8 cellular contexts compared by ENCODE assay signal in the genomic region with DNA sequence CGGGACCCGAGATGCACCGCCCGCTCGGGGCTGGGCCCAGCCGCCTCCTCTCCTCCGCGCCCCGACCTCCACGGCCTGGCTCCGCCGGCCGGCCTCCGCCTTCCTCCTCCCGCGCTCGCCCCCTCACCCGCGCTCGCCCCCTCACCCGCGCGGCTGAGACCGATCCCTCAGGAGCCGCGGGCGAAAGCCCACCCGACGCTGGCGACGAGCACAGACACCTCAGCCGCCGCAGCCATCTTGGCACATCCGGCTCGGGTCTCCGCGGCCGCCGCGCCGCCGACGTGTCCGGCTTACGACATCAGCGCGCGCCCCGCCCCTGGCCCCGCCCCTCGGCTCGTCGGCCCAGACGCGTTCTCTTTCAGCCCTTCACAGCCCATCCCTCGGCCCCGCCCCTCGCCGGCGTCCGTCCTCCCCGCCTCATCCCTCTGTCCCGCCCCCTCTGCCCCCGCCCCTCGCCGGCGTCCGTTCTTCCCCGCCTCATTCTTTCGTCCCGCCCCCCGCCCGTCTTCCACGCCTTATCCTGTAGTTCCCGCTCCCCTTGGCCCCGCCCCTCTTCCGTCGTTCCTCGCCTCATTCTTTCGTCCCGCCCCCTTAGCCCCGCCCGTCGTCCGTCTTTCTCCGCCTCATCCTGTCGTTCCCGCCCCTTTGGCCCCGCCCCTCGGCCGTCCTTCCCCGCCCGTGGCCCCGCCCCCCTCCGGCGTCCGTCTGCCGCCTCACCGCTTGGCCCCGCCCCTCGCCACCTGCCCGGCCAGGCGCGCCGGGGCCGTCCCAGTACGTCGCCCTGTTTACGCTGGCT. TPM values are rescaled to one million over a fixed set of nuclear protein-coding genes. Genes with fewer than 3 reads are reported as not detected.
A peak's percentile ranks its signal among the peaks of the same experiment; 100 is the strongest.
DNase-seq lines count a peak whose midpoint lies in the region; ATAC-seq and TF ChIP-seq lines count a peak whose summit lies in the region.

A gene with protein sequence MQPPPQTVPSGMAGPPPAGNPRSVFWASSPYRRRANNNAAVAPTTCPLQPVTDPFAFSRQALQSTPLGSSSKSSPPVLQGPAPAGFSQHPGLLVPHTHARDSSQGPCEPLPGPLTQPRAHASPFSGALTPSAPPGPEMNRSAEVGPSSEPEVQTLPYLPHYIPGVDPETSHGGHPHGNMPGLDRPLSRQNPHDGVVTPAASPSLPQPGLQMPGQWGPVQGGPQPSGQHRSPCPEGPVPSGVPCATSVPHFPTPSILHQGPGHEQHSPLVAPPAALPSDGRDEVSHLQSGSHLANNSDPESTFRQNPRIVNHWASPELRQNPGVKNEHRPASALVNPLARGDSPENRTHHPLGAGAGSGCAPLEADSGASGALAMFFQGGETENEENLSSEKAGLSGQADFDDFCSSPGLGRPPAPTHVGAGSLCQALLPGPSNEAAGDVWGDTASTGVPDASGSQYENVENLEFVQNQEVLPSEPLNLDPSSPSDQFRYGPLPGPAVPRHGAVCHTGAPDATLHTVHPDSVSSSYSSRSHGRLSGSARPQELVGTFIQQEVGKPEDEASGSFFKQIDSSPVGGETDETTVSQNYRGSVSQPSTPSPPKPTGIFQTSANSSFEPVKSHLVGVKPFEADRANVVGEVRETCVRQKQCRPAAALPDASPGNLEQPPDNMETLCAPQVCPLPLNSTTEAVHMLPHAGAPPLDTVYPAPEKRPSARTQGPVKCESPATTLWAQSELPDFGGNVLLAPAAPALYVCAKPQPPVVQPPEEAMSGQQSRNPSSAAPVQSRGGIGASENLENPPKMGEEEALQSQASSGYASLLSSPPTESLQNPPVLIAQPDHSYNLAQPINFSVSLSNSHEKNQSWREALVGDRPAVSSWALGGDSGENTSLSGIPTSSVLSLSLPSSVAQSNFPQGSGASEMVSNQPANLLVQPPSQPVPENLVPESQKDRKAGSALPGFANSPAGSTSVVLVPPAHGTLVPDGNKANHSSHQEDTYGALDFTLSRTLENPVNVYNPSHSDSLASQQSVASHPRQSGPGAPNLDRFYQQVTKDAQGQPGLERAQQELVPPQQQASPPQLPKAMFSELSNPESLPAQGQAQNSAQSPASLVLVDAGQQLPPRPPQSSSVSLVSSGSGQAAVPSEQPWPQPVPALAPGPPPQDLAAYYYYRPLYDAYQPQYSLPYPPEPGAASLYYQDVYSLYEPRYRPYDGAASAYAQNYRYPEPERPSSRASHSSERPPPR (N-terminal part only) (minus strand): TSS at position 248 of the 796 bp plus-strand sequence. CDS start 5,425 bp downstream, outside the sequence.

- H3K36me3 ChIP-seq in KMS-11 (ENCODE audit: insufficient read depth) (no peaks in the 10 kb centered on the region), Panc1 (ENCODE audit: control insufficient read depth, insufficient read depth, low read length) (peaks cover 2% of the 10 kb centered on the region; the same call in 1 of the 2 replicates), muscle layer of colon (ENCODE audit: insufficient read depth, low read length) (no peaks in the 10 kb centered on the region)

- H3K27ac ChIP-seq in KMS-11 (peak within 1 kb of the TSS; percentile 98), Panc1 (ENCODE audit: low read length) (peak within 1 kb of the TSS; percentile 86), muscle layer of colon (ENCODE audit: low read depth, low read length) (peak within 1 kb of the TSS; percentile 97)

- H3K4me3 ChIP-seq in KMS-11 (IDR thresholded peaks at IDR 0.05; ENCODE audit: insufficient read depth, low read depth, low read length) = peak within 1 kb of the TSS; percentile 10
- peak within 1 kb of the TSS; percentile 90 to 94 for H3K4me3 ChIP-seq in Panc1 (ENCODE audit: low read depth in 2 of 2, low read length in 2 of 2)
- H3K4me3 ChIP-seq in muscle layer of colon (ENCODE audit: low read depth in 1 of 2, low read length in 2 of 2) = peak within 1 kb of the TSS; percentile 73 to 88

- in situ Hi-C loops in Panc1 (cut with HindIII; ENCODE audit: low pct_unique_long_range_greater_than_20kb, low sequenced_read_pairs) = loop anchor here (10.0 kb wide), 1 partner anchor 62 kb away; a partner anchor contains a TSS

- H3K9ac ChIP-seq in KMS-11 (peak within 1 kb of the TSS; percentile 81), muscle layer of colon (ENCODE audit: low read length) (peak within 1 kb of the TSS; percentile 75)

- peaks cover 35% of the 10 kb centered on the region for H3K4me1 Mint-ChIP-seq in activated T-cell treated with anti-CD3 and anti-CD28 coated beads, Interleukin-2, amount 50 U/mL, for 4 hours (ENCODE audit: low read depth)

- H3K36me3 Mint-ChIP-seq in activated T-cell treated with anti-CD3 and anti-CD28 coated beads, Interleukin-2, amount 50 U/mL, for 4 hours (ENCODE audit: insufficient read depth) = peaks cover 5% of the 10 kb centered on the region

- H3K9me3 ChIP-seq in Panc1 (ENCODE audit: control insufficient read depth, insufficient read depth, low read depth, low read length) (no peaks in the 10 kb centered on the region), muscle layer of colon (ENCODE audit: low read length) (no peaks in the 10 kb centered on the region)

- H2AFZ ChIP-seq in KMS-11 (ENCODE audit: low read depth) = peak within 1 kb of the TSS; percentile 56

- POLR2A ChIA-PET in Panc1 (lab: Charles Lee) = no interaction called here

- H3K9me3 Mint-ChIP-seq in activated T-cell treated with anti-CD3 and anti-CD28 coated beads, Interleukin-2, amount 50 U/mL, for 4 hours = no peaks in the 10 kb centered on the region

- H4K20me1 ChIP-seq in KMS-11 (ENCODE audit: insufficient read depth) = peaks cover 19% of the 10 kb centered on the region; the same call in 1 of the 2 replicates

- TF ChIP-seq CTCF in KMS-11 (conservative IDR thresholded peaks at IDR 0.05; ENCODE audit: low read depth, low read length) = no peak
- no peak for TF ChIP-seq CTCF in Panc1 (IDR thresholded peaks at IDR 0.05)

- H3K27me3 ChIP-seq in KMS-11 (ENCODE audit: insufficient read depth, low read depth) = peaks cover 32% of the 10 kb centered on the region
- H3K27me3 ChIP-seq in Panc1 (ENCODE audit: control insufficient read depth, insufficient read depth, low read length) = no peaks in the 10 kb centered on the region
- no peaks in the 10 kb centered on the region for H3K27me3 ChIP-seq in muscle layer of colon (ENCODE audit: control insufficient read depth in 1 of 2, insufficient read depth in 2 of 2, low read length in 2 of 2)

- H3K4me3 Mint-ChIP-seq in activated T-cell treated with anti-CD3 and anti-CD28 coated beads, Interleukin-2, amount 50 U/mL, for 4 hours = peak within 1 kb of the TSS; percentile 88

- H3K27me3 Mint-ChIP-seq in activated T-cell treated with anti-CD3 and anti-CD28 coated beads, Interleukin-2, amount 50 U/mL, for 4 hours (ENCODE audit: low read depth) = no peaks in the 10 kb centered on the region

- H3K79me2 ChIP-seq in KMS-11 (ENCODE audit: insufficient read depth, low read depth) = peaks cover 48% of the 10 kb centered on the region

- no TSS peak for BruUV-seq in Panc1 (replicated peaks; lab: Mats Ljungman, UMichigan)

- H3K4me2 ChIP-seq in KMS-11 = peak within 1 kb of the TSS; percentile 84

- peak; percentile 90 for DNase-seq in DMS53 treated with DMSO at 0.1 percent for 48 hours (lab: John Stamatoyannopoulos, UW; ENCODE audit: unreplicated experiment)
- peak; percentile 60 for DNase-seq in Panc1 (ENCODE audit: low read depth, low spot score)
- DNase-seq in activated T-cell treated with anti-CD3 and anti-CD28 coated beads, Interleukin-2, amount 50 U/mL, for 4 hours = peak; percentile 100
- peak; percentile 99 to 100 for DNase-seq in stimulated activated CD8-positive, alpha-beta memory T cell treated with anti-CD3 and anti-CD28 coated beads, Interleukin-7, amount 100 ng/mL, for 1 hour (ENCODE audit: low read depth in 2 of 2)

- intact Hi-C loops in Panc1 (cut with micrococcal nuclease; ENCODE audit: unreplicated experiment) = no loop called here

- peaks cover 30% of the 10 kb centered on the region for H3K4me1 ChIP-seq in KMS-11 (ENCODE audit: low read depth, poor library complexity, severe bottlenecking)
- H3K4me1 ChIP-seq in Panc1 (ENCODE audit: control insufficient read depth, insufficient read depth, low read length) = peaks cover 8% of the 10 kb centered on the region
- H3K4me1 ChIP-seq in muscle layer of colon (ENCODE audit: insufficient read depth, low read length) = peaks cover 12% of the 10 kb centered on the region

- CTCF ChIA-PET in Panc1 (lab: Charles Lee) = interaction anchor here (3.2 kb wide), 1 partner anchor 142 kb away, joined by 18 read pairs; no protein-coding TSS in a partner anchor

- peak; percentile 46 for ATAC-seq in GM21786 (IDR thresholded peaks at IDR 0.05; ENCODE audit: unreplicated experiment)
- peak; percentile 83 for ATAC-seq in Panc1
- ATAC-seq in activated T-cell treated with anti-CD3 and anti-CD28 coated beads, Interleukin-2, amount 50 U/mL, for 4 hours = peak; percentile 71 to 72
- peak; percentile 84 for ATAC-seq in esophagus mucosa

RNA-seq across cellular contexts. Expression of the gene that starts here (rescaled TPM):
- total RNA-seq in Panc1 (2021; ENCODE audit: unreplicated experiment) (76.5 TPM), esophagus mucosa (32.0 TPM)
- polyA plus RNA-seq in Panc1 (2012; ENCODE audit: insufficient read length) = 53.1 TPM
- 10 to 100 TPM; 76.6 to 84.0 (median 78.9) TPM for total RNA-seq in activated T-cell treated with anti-CD3 and anti-CD28 coated beads, Interleukin-2, amount 50 U/mL, for 4 hours

Comparison
In these comparisons a context has a peak if more than half of its experiments do, and no peak if none do; other contexts are left out.
1. Peak in every context shown above with its lines: DNase-seq, ATAC-seq, H3K4me3 ChIP-seq and H3K27ac ChIP-seq.
2. H3K4me3 ChIP-seq: peak in every context shown above with its lines; median percentile 92 in Panc1; 80 in muscle layer of colon; 10 in KMS-11.